In genomic region chr9:12674961-12675360, GRCh38 we compare ENCODE assay signal across 38 cellular contexts. TPM values are rescaled to one million over a fixed set of nuclear protein-coding genes. Genes with fewer than 3 reads are reported as not detected.
"Had no signal": no experiment of that assay in that cellular context is flagged by ENCODE, and none has a peak within 500 bp of the region (broad histone marks: within the 10 kb centered on the region; RNA-seq: fewer than 3 reads in every experiment).

No MANE protein-coding gene starts in this region.

- DNase-seq: activated CD4-positive, alpha-beta memory T cell treated with anti-CD3 and anti-CD28 coated beads, Interleukin-2, amount 10 ng/mL, durations not matched to agents 7 days and 5 days; activated CD4-positive, alpha-beta T cell treated with anti-CD3 and anti-CD28 coated beads for 1 hour; activated CD4-positive, alpha-beta T cell treated with anti-CD3 and anti-CD28 coated beads for 36 hours; activated CD4-positive, alpha-beta T cell treated with anti-CD3 and anti-CD28 coated beads for 48 hours; activated CD4-positive, alpha-beta T cell treated with anti-CD3 and anti-CD28 coated beads, Interleukin-2, amount 10 ng/mL, durations not matched to agents 7 days and 5 days; activated CD4-positive, alpha-beta T cell treated with anti-CD3 and anti-CD28 coated beads, Interleukin-2, amount 50 U/mL, for 48 hours; activated CD4-positive, CD25-positive, alpha-beta regulatory T cell; activated CD8-positive, alpha-beta memory T cell treated with anti-CD3 and anti-CD28 coated beads for 24 hours; activated CD8-positive, alpha-beta memory T cell treated with anti-CD3 and anti-CD28 coated beads, Interleukin-2, amount 10 ng/mL, durations not matched to agents 7 days and 5 days; activated CD8-positive, alpha-beta memory T cell treated with anti-CD3 and anti-CD28 coated beads, Interleukin-2, amount 50 U/mL, for 48 hours; activated CD8-positive, alpha-beta T cell treated with anti-CD3 and anti-CD28 coated beads, Interleukin-2, amount 10 ng/mL, durations not matched to agents 7 days and 5 days; activated effector memory CD4-positive, alpha-beta T cell treated with anti-CD3 and anti-CD28 coated beads, Interleukin-2, amount 50 U/mL, for 16 hours; activated gamma-delta T cell treated with Interleukin-2 at 50 U/mL for 16 hours; activated naive CD4-positive, alpha-beta T cell; activated naive CD4-positive, alpha-beta T cell treated with anti-CD3 and anti-CD28 coated beads for 36 hours; activated naive CD4-positive, alpha-beta T cell treated with anti-CD3 and anti-CD28 coated beads, Interleukin-2, amount 50 U/mL, for 16 hours; activated naive CD8-positive, alpha-beta T cell treated with anti-CD3 and anti-CD28 coated beads for 36 hours; activated T-cell treated with anti-CD3 and anti-CD28 coated beads, Interleukin-2, amount 50 U/mL, for 24 hours; activated T-cell treated with anti-CD3 and anti-CD28 coated beads, Interleukin-2, amount 50 U/mL, for 48 hours; adrenal gland; amniotic stem cell; aorta; caudate nucleus; cerebellar nuclear complex; T-helper 1 cell; T-helper 2 cell; T-helper 9 cell; WERI-Rb-1 had no signal

- H3K4me3 Mint-ChIP-seq: activated CD4-positive, alpha-beta memory T cell treated with anti-CD3 and anti-CD28 coated beads, Interleukin-2, amount 10 ng/mL, durations not matched to agents 7 days and 5 days; activated CD4-positive, alpha-beta T cell treated with anti-CD3 and anti-CD28 coated beads for 36 hours; activated CD4-positive, alpha-beta T cell treated with anti-CD3 and anti-CD28 coated beads, Interleukin-2, amount 10 ng/mL, durations not matched to agents 7 days and 5 days; activated CD8-positive, alpha-beta memory T cell treated with anti-CD3 and anti-CD28 coated beads, Interleukin-2, amount 10 ng/mL, durations not matched to agents 7 days and 5 days; activated CD8-positive, alpha-beta T cell treated with anti-CD3 and anti-CD28 coated beads, Interleukin-2, amount 10 ng/mL, durations not matched to agents 7 days and 5 days; activated naive CD4-positive, alpha-beta T cell treated with anti-CD3 and anti-CD28 coated beads for 36 hours; activated naive CD8-positive, alpha-beta T cell treated with anti-CD3 and anti-CD28 coated beads for 36 hours; activated T-cell treated with anti-CD3 and anti-CD28 coated beads, Interleukin-2, amount 50 U/mL, for 24 hours; activated T-helper 1 cell treated with anti-CD3 and anti-CD28 coated beads, Interleukin-12 subunit alpha, Interleukin-12 subunit beta, Interleukin-2, Interleukin-4 antibody, amounts not matched to agents 30 ng/mL and 10 ng/mL and 1 ng/mL, durations not matched to agents 14 hours and 24 hours and 36 hours; activated T-helper 17 cell treated with anti-CD3 and anti-CD28 coated beads, Interleukin-2, amount 50 U/mL, for 72 hours; brain; central memory CD8-positive, alpha-beta T cell; T-helper 1 cell treated with Interleukin-12 subunit alpha and Interleukin-12 subunit beta and Interleukin-4 antibody, amounts not matched to agents 30 μg/mL and 1 μg/mL, for 36 hours; T-helper 2 cell treated with Interferon-gamma antibody and Interleukin-4, amounts not matched to agents 5 μg/mL and 100 μg/mL, for 36 hours; WTC11 had no signal

- FAIRE-seq: bronchial epithelial cell had no signal

- ATAC-seq: activated CD4-positive, alpha-beta T cell treated with anti-CD3 and anti-CD28 coated beads for 36 hours; activated CD4-positive, CD25-positive, alpha-beta regulatory T cell treated with anti-CD3 and anti-CD28 coated beads, Interleukin-2, amount 50 U/mL, for 24 hours; activated CD8-positive, alpha-beta memory T cell treated with anti-CD3 and anti-CD28 coated beads, Interleukin-2, amount 10 ng/mL, durations not matched to agents 7 days and 5 days; activated CD8-positive, alpha-beta T cell treated with anti-CD3 and anti-CD28 coated beads, Interleukin-2, amount 10 ng/mL, durations not matched to agents 7 days and 5 days; activated naive CD4-positive, alpha-beta T cell treated with anti-CD3 and anti-CD28 coated beads, Interleukin-2, amount 50 U/mL, for 72 hours; activated T-helper 17 cell treated with anti-CD3 and anti-CD28 coated beads, Interleukin-2, amount 50 U/mL, for 72 hours; WTC11 had no signal

- H3K9me3 Mint-ChIP-seq: activated CD4-positive, alpha-beta T cell treated with anti-CD3 and anti-CD28 coated beads, Interleukin-2, amount 10 ng/mL, durations not matched to agents 7 days and 5 days; activated T-helper 1 cell treated with anti-CD3 and anti-CD28 coated beads, Interleukin-12 subunit alpha, Interleukin-12 subunit beta, Interleukin-2, Interleukin-4 antibody, amounts not matched to agents 30 ng/mL and 10 ng/mL and 1 ng/mL, durations not matched to agents 14 hours and 24 hours and 36 hours; WTC11 had no signal

- H3K27me3 Mint-ChIP-seq: activated CD4-positive, alpha-beta memory T cell treated with anti-CD3 and anti-CD28 coated beads, Interleukin-2, amount 10 ng/mL, durations not matched to agents 7 days and 5 days; activated CD4-positive, alpha-beta T cell treated with anti-CD3 and anti-CD28 coated beads for 36 hours; activated CD4-positive, alpha-beta T cell treated with anti-CD3 and anti-CD28 coated beads, Interleukin-2, amount 10 ng/mL, durations not matched to agents 7 days and 5 days; activated CD8-positive, alpha-beta memory T cell treated with anti-CD3 and anti-CD28 coated beads, Interleukin-2, amount 10 ng/mL, durations not matched to agents 7 days and 5 days; activated naive CD8-positive, alpha-beta T cell treated with anti-CD3 and anti-CD28 coated beads for 36 hours; activated T-cell treated with anti-CD3 and anti-CD28 coated beads, Interleukin-2, amount 50 U/mL, for 24 hours; activated T-helper 17 cell treated with anti-CD3 and anti-CD28 coated beads, Interleukin-2, amount 50 U/mL, for 72 hours; brain; central memory CD8-positive, alpha-beta T cell had no signal

- H3K27ac Mint-ChIP-seq: activated CD4-positive, alpha-beta memory T cell treated with anti-CD3 and anti-CD28 coated beads, Interleukin-2, amount 10 ng/mL, durations not matched to agents 7 days and 5 days; activated CD4-positive, alpha-beta T cell treated with anti-CD3 and anti-CD28 coated beads for 36 hours; activated CD4-positive, alpha-beta T cell treated with anti-CD3 and anti-CD28 coated beads, Interleukin-2, amount 10 ng/mL, durations not matched to agents 7 days and 5 days; activated CD8-positive, alpha-beta memory T cell treated with anti-CD3 and anti-CD28 coated beads, Interleukin-2, amount 10 ng/mL, durations not matched to agents 7 days and 5 days; activated CD8-positive, alpha-beta T cell treated with anti-CD3 and anti-CD28 coated beads, Interleukin-2, amount 10 ng/mL, durations not matched to agents 7 days and 5 days; activated naive CD4-positive, alpha-beta T cell treated with anti-CD3 and anti-CD28 coated beads for 36 hours; activated naive CD4-positive, alpha-beta T cell treated with anti-CD3 and anti-CD28 coated beads, Interleukin-2, amount 50 U/mL, for 72 hours; activated naive CD8-positive, alpha-beta T cell treated with anti-CD3 and anti-CD28 coated beads for 36 hours; activated T-cell treated with anti-CD3 and anti-CD28 coated beads, Interleukin-2, amount 50 U/mL, for 24 hours; activated T-helper 1 cell treated with anti-CD3 and anti-CD28 coated beads, Interleukin-12 subunit alpha, Interleukin-12 subunit beta, Interleukin-2, Interleukin-4 antibody, amounts not matched to agents 30 ng/mL and 10 ng/mL and 1 ng/mL, durations not matched to agents 14 hours and 24 hours and 36 hours; activated T-helper 17 cell treated with anti-CD3 and anti-CD28 coated beads, Interleukin-2, amount 50 U/mL, for 72 hours; brain; T-helper 1 cell treated with Interleukin-12 subunit alpha and Interleukin-12 subunit beta and Interleukin-4 antibody, amounts not matched to agents 30 μg/mL and 1 μg/mL, for 36 hours; T-helper 2 cell treated with Interferon-gamma antibody and Interleukin-4, amounts not matched to agents 5 μg/mL and 100 μg/mL, for 36 hours; WTC11 had no signal

- H3K4me1 Mint-ChIP-seq: activated CD4-positive, alpha-beta memory T cell treated with anti-CD3 and anti-CD28 coated beads, Interleukin-2, amount 10 ng/mL, durations not matched to agents 7 days and 5 days; activated CD4-positive, alpha-beta T cell treated with anti-CD3 and anti-CD28 coated beads for 36 hours; activated CD4-positive, alpha-beta T cell treated with anti-CD3 and anti-CD28 coated beads, Interleukin-2, amount 10 ng/mL, durations not matched to agents 7 days and 5 days; activated CD8-positive, alpha-beta memory T cell treated with anti-CD3 and anti-CD28 coated beads, Interleukin-2, amount 10 ng/mL, durations not matched to agents 7 days and 5 days; activated naive CD8-positive, alpha-beta T cell treated with anti-CD3 and anti-CD28 coated beads for 36 hours; activated T-helper 17 cell treated with anti-CD3 and anti-CD28 coated beads, Interleukin-2, amount 50 U/mL, for 72 hours; central memory CD8-positive, alpha-beta T cell had no signal

- H3K36me3 Mint-ChIP-seq: activated CD8-positive, alpha-beta memory T cell treated with anti-CD3 and anti-CD28 coated beads, Interleukin-2, amount 10 ng/mL, durations not matched to agents 7 days and 5 days; activated naive CD8-positive, alpha-beta T cell treated with anti-CD3 and anti-CD28 coated beads for 36 hours; brain; WTC11 had no signal

RNA-seq across cellular contexts. Expression of gene TYRP1, which starts 18.2 kb away (rescaled TPM):
- total RNA-seq: activated CD4-positive, alpha-beta memory T cell treated with anti-CD3 and anti-CD28 coated beads, Interleukin-2, amount 10 ng/mL, durations not matched to agents 7 days and 5 days; activated CD4-positive, alpha-beta T cell treated with anti-CD3 and anti-CD28 coated beads for 36 hours; activated CD4-positive, alpha-beta T cell treated with anti-CD3 and anti-CD28 coated beads, Interleukin-2, amount 10 ng/mL, durations not matched to agents 7 days and 5 days; activated CD8-positive, alpha-beta memory T cell treated with anti-CD3 and anti-CD28 coated beads, Interleukin-2, amount 10 ng/mL, durations not matched to agents 7 days and 5 days; activated CD8-positive, alpha-beta T cell treated with anti-CD3 and anti-CD28 coated beads, Interleukin-2, amount 10 ng/mL, durations not matched to agents 7 days and 5 days; activated naive CD4-positive, alpha-beta T cell treated with anti-CD3 and anti-CD28 coated beads for 36 hours; activated naive CD4-positive, alpha-beta T cell treated with anti-CD3 and anti-CD28 coated beads, Interleukin-2, amount 50 U/mL, for 72 hours; activated naive CD8-positive, alpha-beta T cell treated with anti-CD3 and anti-CD28 coated beads for 36 hours; activated T-helper 1 cell treated with anti-CD3 and anti-CD28 coated beads, Interleukin-12 subunit alpha, Interleukin-12 subunit beta, Interleukin-2, Interleukin-4 antibody, amounts not matched to agents 30 ng/mL and 10 ng/mL and 1 ng/mL, durations not matched to agents 14 hours and 24 hours and 36 hours; activated T-helper 17 cell treated with anti-CD3 and anti-CD28 coated beads, Interleukin-2, amount 50 U/mL, for 72 hours; bronchial epithelial cell had no signal
